In the genomic region with DNA sequence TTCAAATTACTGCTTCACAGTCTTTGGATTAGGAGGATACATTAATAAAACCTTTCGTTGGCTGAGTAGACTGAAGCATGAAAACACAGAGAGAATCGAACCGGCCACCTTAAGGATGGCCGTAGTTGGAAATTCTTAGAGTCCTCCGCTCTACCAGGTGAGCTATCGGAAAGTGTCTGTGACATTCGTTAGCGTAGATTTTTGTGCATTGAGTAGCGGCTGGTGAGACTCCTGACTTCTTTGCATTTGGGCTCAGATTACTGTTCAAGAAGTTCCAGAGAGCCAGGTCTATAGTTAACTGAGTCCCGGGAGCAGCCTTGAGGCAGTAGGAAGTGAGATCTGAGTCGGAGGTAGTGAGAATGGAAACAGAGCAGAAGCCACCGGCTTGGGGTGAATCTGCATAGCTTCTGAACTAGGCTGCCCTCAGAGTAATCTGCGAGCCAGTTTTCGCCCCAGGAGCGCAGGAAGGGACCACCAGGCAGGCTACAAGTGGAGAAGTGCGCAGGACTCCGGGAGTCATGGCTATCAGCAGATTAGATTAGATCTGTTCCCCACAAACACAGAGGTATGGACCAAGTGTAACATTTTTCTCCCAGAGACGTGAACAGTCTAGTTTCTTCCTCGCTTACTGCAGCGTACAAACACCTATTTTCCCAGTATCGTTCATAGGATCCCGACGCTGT, we compare ENCODE assay signal across 8 cellular contexts. TPM values are rescaled to one million over a fixed set of nuclear protein-coding genes. Genes with fewer than 3 reads are reported as not detected.
DNase-seq lines count a peak whose midpoint lies in the region; ATAC-seq lines count a peak whose summit lies in the region.

No MANE protein-coding gene starts in this region.

- H3K4me1 ChIP-seq in naive thymus-derived CD4-positive, alpha-beta T cell (ENCODE audit: control insufficient read depth in 2 of 2, insufficient read depth in 2 of 2, low read length in 2 of 2): peaks cover 0 to 15% of the 10 kb centered on the region in 2 donors

- no peaks in the 10 kb centered on the region for H3K27me3 ChIP-seq in naive thymus-derived CD4-positive, alpha-beta T cell (ENCODE audit: control insufficient read depth in 2 of 2, insufficient read depth in 2 of 2, low read length in 2 of 2)

- H3K27ac Mint-ChIP-seq in T-cell: peak overlapping the region; percentile 72 to 82
- H3K27ac Mint-ChIP-seq in effector memory CD8-positive, alpha-beta T cell: peak overlapping the region; percentile 94 to 98
- peak overlapping the region; percentile 63 to 93 (median 80) for H3K27ac Mint-ChIP-seq in naive thymus-derived CD4-positive, alpha-beta T cell

- no peaks in the 10 kb centered on the region for H3K9me3 ChIP-seq in naive thymus-derived CD4-positive, alpha-beta T cell (ENCODE audit: control insufficient read depth in 2 of 3, low read length in 3 of 3)

- H3K36me3 ChIP-seq in naive thymus-derived CD4-positive, alpha-beta T cell (ENCODE audit: control insufficient read depth in 2 of 3, insufficient read depth in 3 of 3, low read length in 3 of 3): no peaks in the 10 kb centered on the region

- H3K4me1 Mint-ChIP-seq in T-cell: peaks cover 62 to 76% (median 70%) of the 10 kb centered on the region in 3 donors
- H3K4me1 Mint-ChIP-seq in effector memory CD8-positive, alpha-beta T cell (ENCODE audit: low read depth in 2 of 2): peaks cover 56 to 71% of the 10 kb centered on the region in 2 donors
- peaks cover 28 to 82% (median 63%) of the 10 kb centered on the region in 7 donors for H3K4me1 Mint-ChIP-seq in naive thymus-derived CD4-positive, alpha-beta T cell

- H3K9me3 Mint-ChIP-seq in T-cell: peaks cover 0 to 7% (median 0%) of the 10 kb centered on the region in 3 donors
- H3K9me3 Mint-ChIP-seq in effector memory CD8-positive, alpha-beta T cell: no peaks in the 10 kb centered on the region
- H3K9me3 Mint-ChIP-seq in naive thymus-derived CD4-positive, alpha-beta T cell: peaks cover 0 to 36% (median 1%) of the 10 kb centered on the region in 11 donors

- ATAC-seq in T-cell (replicated peaks in 1 of 4) (peak; percentile 28 to 51 (median 32)), HG03139 (IDR thresholded peaks at IDR 0.05; ENCODE audit: unreplicated experiment) (no peak), GM18519 (IDR thresholded peaks at IDR 0.05; ENCODE audit: low FRiP score, unreplicated experiment) (no peak), GM21367 (IDR thresholded peaks at IDR 0.05; ENCODE audit: unreplicated experiment) (no peak)
- peak; percentile 25 for ATAC-seq in effector memory CD8-positive, alpha-beta T cell (replicated peaks)
- peak; percentile 33 for ATAC-seq in naive thymus-derived CD4-positive, alpha-beta T cell

- H3K27me3 Mint-ChIP-seq in T-cell: peaks cover 11 to 64% of the 10 kb centered on the region in 2 donors
- H3K27me3 Mint-ChIP-seq in effector memory CD8-positive, alpha-beta T cell: peaks cover 0 to 7% of the 10 kb centered on the region in 2 donors
- H3K27me3 Mint-ChIP-seq in naive thymus-derived CD4-positive, alpha-beta T cell: peaks cover 21 to 89% (median 38%) of the 10 kb centered on the region in 5 donors

- peak overlapping the region; percentile 51 for H3K4me3 ChIP-seq in naive thymus-derived CD4-positive, alpha-beta T cell (ENCODE audit: low read length)

- intact Hi-C loops in naive thymus-derived CD4-positive, alpha-beta T cell (cut with micrococcal nuclease): loop anchor here (1.0 to 10.0 kb wide), 5 partner anchors 7 to 154 kb away; a partner anchor contains a TSS

- H3K4me3 Mint-ChIP-seq in T-cell: peak overlapping the region; percentile 75 to 80 (median 79)
- H3K4me3 Mint-ChIP-seq in effector memory CD8-positive, alpha-beta T cell: peak overlapping the region; percentile 84 to 86
- peak overlapping the region; percentile 74 to 90 (median 86) for H3K4me3 Mint-ChIP-seq in naive thymus-derived CD4-positive, alpha-beta T cell

- CTCF ChIA-PET in T-cell (lab: Charles Lee): interaction anchor here (0.5 to 3.1 kb wide), 6 partner anchors 17 to 53 kb away, joined by 3 to 21 read pairs (median 4); no protein-coding TSS in a partner anchor
- CTCF ChIA-PET in naive thymus-derived CD4-positive, alpha-beta T cell (lab: Charles Lee): interaction anchor here (0.6 to 1.9 kb wide), 6 partner anchors 12 to 289 kb away, joined by 3 to 7 read pairs (median 4); no protein-coding TSS in a partner anchor

- no peak overlapping the region for H3K27ac ChIP-seq in naive thymus-derived CD4-positive, alpha-beta T cell (ENCODE audit: low read depth, low read length)

- no peaks in the 10 kb centered on the region for H3K36me3 Mint-ChIP-seq in T-cell
- H3K36me3 Mint-ChIP-seq in effector memory CD8-positive, alpha-beta T cell (ENCODE audit: insufficient read depth): peaks cover 53% of the 10 kb centered on the region
- H3K36me3 Mint-ChIP-seq in naive thymus-derived CD4-positive, alpha-beta T cell: peaks cover 0 to 6% (median 0%) of the 10 kb centered on the region in 5 donors

- DNase-seq in DMS114 treated with DMSO at 0.1 percent for 48 hours (lab: John Stamatoyannopoulos, UW; ENCODE audit: unreplicated experiment) (peak; percentile 40), HK-2 (ENCODE audit: unreplicated experiment) (peak; percentile 70), T-cell (peak in 7 of 34 experiments; percentile 11 to 40 (median 31))
- DNase-seq in effector memory CD8-positive, alpha-beta T cell: peak; percentile 27 to 47 (median 40)
- DNase-seq in naive thymus-derived CD4-positive, alpha-beta T cell: peak in 5 of 9 donors; percentile 38 to 59 (median 45)

- POLR2A ChIA-PET in T-cell (lab: Charles Lee): interaction anchor here in 1 of 2 donors (0.7 to 2.0 kb wide), 3 partner anchors 17 to 287 kb away, joined by 3 to 20 read pairs (median 6); a partner anchor contains a TSS
- POLR2A ChIA-PET in naive thymus-derived CD4-positive, alpha-beta T cell (lab: Charles Lee): interaction anchor here (0.6 to 3.7 kb wide), 6 partner anchors 8 to 301 kb away, joined by 3 to 39 read pairs (median 4); no protein-coding TSS in a partner anchor

RNA-seq across cellular contexts. Expression of a gene that starts 11.0 kb away (rescaled TPM):
- not detected for total RNA-seq in T-cell
- not detected for total RNA-seq in naive thymus-derived CD4-positive, alpha-beta T cell
- polyA plus RNA-seq in naive thymus-derived CD4-positive, alpha-beta T cell: not detected

RNA-seq across cellular contexts. Expression of a gene that starts 39.3 kb away (rescaled TPM):
- total RNA-seq in T-cell: not detected
- total RNA-seq in naive thymus-derived CD4-positive, alpha-beta T cell: not detected
- not detected for polyA plus RNA-seq in naive thymus-derived CD4-positive, alpha-beta T cell

RNA-seq across cellular contexts. Expression of a gene that starts 42.7 kb away (rescaled TPM):
- not detected for total RNA-seq in T-cell
- not detected for total RNA-seq in naive thymus-derived CD4-positive, alpha-beta T cell
- not detected for polyA plus RNA-seq in naive thymus-derived CD4-positive, alpha-beta T cell

RNA-seq across cellular contexts. Expression of a gene that starts 53.9 kb away (rescaled TPM):
- under 1 TPM in 4 of 5 donors, not detected in 1; 0.46 to 0.86 (median 0.56) TPM for total RNA-seq in T-cell
- 1 to 10 TPM in 1 of 5 experiments, under 1 TPM in 4; 0.17 to 4.2 (median 0.43) TPM for total RNA-seq in naive thymus-derived CD4-positive, alpha-beta T cell
- polyA plus RNA-seq in naive thymus-derived CD4-positive, alpha-beta T cell: under 1 TPM in 1 of 2 donors, not detected in 1; 0.83 TPM

RNA-seq across cellular contexts. Expression of a gene that starts 58.1 kb away (rescaled TPM):
- total RNA-seq in T-cell: 1 to 10 TPM in 1 of 5 donors, under 1 TPM in 2, not detected in 2; 0.85 to 1.4 (median 0.99) TPM
- 1 to 10 TPM in 3 of 5 experiments, not detected in 2; 1.6 to 3.5 (median 1.7) TPM for total RNA-seq in naive thymus-derived CD4-positive, alpha-beta T cell
- polyA plus RNA-seq in naive thymus-derived CD4-positive, alpha-beta T cell: under 1 TPM in 1 of 2 donors, not detected in 1; 0.40 TPM

Comparison
In these comparisons a context has a peak if more than half of its experiments do, and no peak if none do; other contexts are left out.
1. ATAC-seq: peak in T-cell (4 of 4), effector memory CD8-positive, alpha-beta T cell (single experiment) and naive thymus-derived CD4-positive, alpha-beta T cell (single experiment); none in HG03139 (single experiment), GM18519 (single experiment) and GM21367 (single experiment).
2. Peak in every context shown above with its lines, with median percentiles within 50 percentile points of each other: H3K27ac Mint-ChIP-seq and H3K4me3 Mint-ChIP-seq.